In the genomic region with DNA sequence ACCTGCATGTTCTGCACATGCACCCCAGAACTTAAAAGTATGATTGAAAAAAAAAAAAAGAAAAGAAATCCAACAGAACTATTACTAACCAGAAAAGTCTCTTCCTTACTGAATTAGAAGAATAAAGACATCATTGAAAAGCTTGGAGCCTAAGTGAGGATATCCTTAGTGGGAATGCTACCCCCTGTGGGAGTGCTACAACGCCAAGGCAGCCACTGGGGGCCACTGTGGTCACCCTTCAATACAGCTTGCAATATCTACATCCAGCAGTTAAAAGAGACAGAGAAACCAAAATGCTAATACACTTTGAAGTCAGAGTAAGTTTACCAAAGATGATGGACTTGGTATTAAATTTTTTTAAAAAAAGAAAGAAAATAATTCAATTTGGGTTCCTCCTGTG, we compare ENCODE assay signal across 1 cellular context.
TF ChIP-seq lines count a peak whose summit lies in the region.

No MANE protein-coding gene starts in this region.

TF ChIP-seq in WTC11, 78 proteins besides CTCF, POLR2A, EP300 and RAD21:
- TF ChIP-seq ETV6 (CRISPR knock-in tag; IDR thresholded peaks at IDR 0.05) (no peak), GRHL2 (CRISPR knock-in tag; IDR thresholded peaks at IDR 0.05; ENCODE audit: insufficient replicate concordance, severe bottlenecking) (no peak), CREB1 (CRISPR knock-in tag; IDR thresholded peaks at IDR 0.05) (no peak), HMGA2 (CRISPR knock-in tag; IDR thresholded peaks at IDR 0.05) (no peak), SOX15 (CRISPR knock-in tag; IDR thresholded peaks at IDR 0.05) (no peak), ZNF121 (CRISPR knock-in tag; IDR thresholded peaks at IDR 0.05) (no peak), CREM (CRISPR knock-in tag; IDR thresholded peaks at IDR 0.05) (no peak), ELF4 (CRISPR knock-in tag; IDR thresholded peaks at IDR 0.05; ENCODE audit: low read depth) (no peak), RORB (CRISPR knock-in tag; IDR thresholded peaks at IDR 0.05) (no peak), TEAD4 (CRISPR knock-in tag; IDR thresholded peaks at IDR 0.05) (no peak), IRF2 (CRISPR knock-in tag; IDR thresholded peaks at IDR 0.05; ENCODE audit: borderline replicate concordance, low read depth) (no peak), ZNF396 (CRISPR knock-in tag; IDR thresholded peaks at IDR 0.05; ENCODE audit: borderline replicate concordance) (no peak), MXD4 (CRISPR knock-in tag; IDR thresholded peaks at IDR 0.05; ENCODE audit: borderline replicate concordance) (no peak), FOXJ3 (CRISPR knock-in tag; IDR thresholded peaks at IDR 0.05; ENCODE audit: borderline replicate concordance) (no peak)
- TF ChIP-seq, protein P1, sequence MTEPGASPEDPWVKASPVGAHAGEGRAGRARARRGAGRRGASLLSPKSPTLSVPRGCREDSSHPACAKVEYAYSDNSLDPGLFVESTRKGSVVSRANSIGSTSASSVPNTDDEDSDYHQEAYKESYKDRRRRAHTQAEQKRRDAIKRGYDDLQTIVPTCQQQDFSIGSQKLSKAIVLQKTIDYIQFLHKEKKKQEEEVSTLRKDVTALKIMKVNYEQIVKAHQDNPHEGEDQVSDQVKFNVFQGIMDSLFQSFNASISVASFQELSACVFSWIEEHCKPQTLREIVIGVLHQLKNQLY (CRISPR knock-in tag; IDR thresholded peaks at IDR 0.05) = no peak
- TF ChIP-seq, protein P2, sequence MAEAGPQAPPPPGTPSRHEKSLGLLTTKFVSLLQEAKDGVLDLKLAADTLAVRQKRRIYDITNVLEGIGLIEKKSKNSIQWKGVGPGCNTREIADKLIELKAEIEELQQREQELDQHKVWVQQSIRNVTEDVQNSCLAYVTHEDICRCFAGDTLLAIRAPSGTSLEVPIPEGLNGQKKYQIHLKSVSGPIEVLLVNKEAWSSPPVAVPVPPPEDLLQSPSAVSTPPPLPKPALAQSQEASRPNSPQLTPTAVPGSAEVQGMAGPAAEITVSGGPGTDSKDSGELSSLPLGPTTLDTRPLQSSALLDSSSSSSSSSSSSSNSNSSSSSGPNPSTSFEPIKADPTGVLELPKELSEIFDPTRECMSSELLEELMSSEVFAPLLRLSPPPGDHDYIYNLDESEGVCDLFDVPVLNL (CRISPR knock-in tag; IDR thresholded peaks at IDR 0.05; ENCODE audit: borderline replicate concordance, low read depth) = no peak
- TF ChIP-seq, protein P3, sequence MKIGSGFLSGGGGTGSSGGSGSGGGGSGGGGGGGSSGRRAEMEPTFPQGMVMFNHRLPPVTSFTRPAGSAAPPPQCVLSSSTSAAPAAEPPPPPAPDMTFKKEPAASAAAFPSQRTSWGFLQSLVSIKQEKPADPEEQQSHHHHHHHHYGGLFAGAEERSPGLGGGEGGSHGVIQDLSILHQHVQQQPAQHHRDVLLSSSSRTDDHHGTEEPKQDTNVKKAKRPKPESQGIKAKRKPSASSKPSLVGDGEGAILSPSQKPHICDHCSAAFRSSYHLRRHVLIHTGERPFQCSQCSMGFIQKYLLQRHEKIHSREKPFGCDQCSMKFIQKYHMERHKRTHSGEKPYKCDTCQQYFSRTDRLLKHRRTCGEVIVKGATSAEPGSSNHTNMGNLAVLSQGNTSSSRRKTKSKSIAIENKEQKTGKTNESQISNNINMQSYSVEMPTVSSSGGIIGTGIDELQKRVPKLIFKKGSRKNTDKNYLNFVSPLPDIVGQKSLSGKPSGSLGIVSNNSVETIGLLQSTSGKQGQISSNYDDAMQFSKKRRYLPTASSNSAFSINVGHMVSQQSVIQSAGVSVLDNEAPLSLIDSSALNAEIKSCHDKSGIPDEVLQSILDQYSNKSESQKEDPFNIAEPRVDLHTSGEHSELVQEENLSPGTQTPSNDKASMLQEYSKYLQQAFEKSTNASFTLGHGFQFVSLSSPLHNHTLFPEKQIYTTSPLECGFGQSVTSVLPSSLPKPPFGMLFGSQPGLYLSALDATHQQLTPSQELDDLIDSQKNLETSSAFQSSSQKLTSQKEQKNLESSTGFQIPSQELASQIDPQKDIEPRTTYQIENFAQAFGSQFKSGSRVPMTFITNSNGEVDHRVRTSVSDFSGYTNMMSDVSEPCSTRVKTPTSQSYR (CRISPR knock-in tag; IDR thresholded peaks at IDR 0.05) = no peak
- TF ChIP-seq, protein P4, sequence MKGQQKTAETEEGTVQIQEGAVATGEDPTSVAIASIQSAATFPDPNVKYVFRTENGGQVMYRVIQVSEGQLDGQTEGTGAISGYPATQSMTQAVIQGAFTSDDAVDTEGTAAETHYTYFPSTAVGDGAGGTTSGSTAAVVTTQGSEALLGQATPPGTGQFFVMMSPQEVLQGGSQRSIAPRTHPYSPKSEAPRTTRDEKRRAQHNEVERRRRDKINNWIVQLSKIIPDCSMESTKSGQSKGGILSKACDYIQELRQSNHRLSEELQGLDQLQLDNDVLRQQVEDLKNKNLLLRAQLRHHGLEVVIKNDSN (CRISPR knock-in tag; IDR thresholded peaks at IDR 0.05) = no peak
- TF ChIP-seq, protein P5, sequence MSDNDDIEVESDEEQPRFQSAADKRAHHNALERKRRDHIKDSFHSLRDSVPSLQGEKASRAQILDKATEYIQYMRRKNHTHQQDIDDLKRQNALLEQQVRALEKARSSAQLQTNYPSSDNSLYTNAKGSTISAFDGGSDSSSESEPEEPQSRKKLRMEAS (CRISPR knock-in tag; IDR thresholded peaks at IDR 0.05) = no peak
TF ChIP-seq in WTC11: peak in this region for 0.
